ENCODE assay signal across 15 cellular contexts in genomic region chr11:61083601-61084147, GRCh38. TPM values are rescaled to one million over a fixed set of nuclear protein-coding genes. Genes with fewer than 3 reads are reported as not detected.
DNase-seq lines count a peak whose midpoint lies in the region; ATAC-seq and TF ChIP-seq lines count a peak whose summit lies in the region.
"Had no signal": no experiment of that assay in that cellular context is flagged by ENCODE, and none has a peak within 500 bp of the region (broad histone marks: within the 10 kb centered on the region; RNA-seq: fewer than 3 reads in every experiment).

No MANE protein-coding gene starts in this region.

- CTCF ChIA-PET in MCF 10A (lab: Yijun Ruan, JAX), result no interaction called here

- no peak overlapping the region for H3K4me3 ChIP-seq in left ventricle myocardium inferior
- no peak overlapping the region for H3K4me3 ChIP-seq in transverse colon
- no peak overlapping the region for H3K4me3 ChIP-seq in heart right ventricle
- H3K4me3 ChIP-seq: heart left ventricle had no signal

- H3K9me3 ChIP-seq in left ventricle myocardium inferior (replicated peaks) (no peaks in the 10 kb centered on the region), transverse colon (no peaks in the 10 kb centered on the region), heart right ventricle (no peaks in the 10 kb centered on the region)
- H3K9me3 ChIP-seq: heart left ventricle had no signal

- WGBS in transverse colon (ENCODE audit: low coverage in 1 of 2), 2 donors, result 77 to 82% methylated on average over 4 to 13 of the region's 13 CpGs
- 81 to 87% methylated on average over 13 of the region's 13 CpGs for WGBS in heart right ventricle, 2 donors

- TF ChIP-seq CTCF in left ventricle myocardium inferior (IDR thresholded peaks at IDR 0.05; ENCODE audit: borderline replicate concordance) (no peak), endothelial cell (IDR thresholded peaks at IDR 0.05; ENCODE audit: unreplicated experiment) (no peak), transverse colon (IDR thresholded peaks at IDR 0.05) (no peak), MCF 10A (IDR thresholded peaks at IDR 0.05; ENCODE audit: unreplicated experiment) (no peak), heart right ventricle (IDR thresholded peaks at IDR 0.05) (no peak)

- H3K27ac Mint-ChIP-seq in endothelial cell (ENCODE audit: unreplicated experiment) (peak overlapping the region; percentile 30), MCF 10A (ENCODE audit: low read depth, unreplicated experiment) (no peak overlapping the region)

- intact Hi-C loops in cardiac septum (cut with DNase I), result no loop called here
- intact Hi-C loops in left ventricle myocardium inferior (cut with micrococcal nuclease), result no loop called here
- intact Hi-C loops in transverse colon (cut with DNase I; ENCODE audit: low total_unique reads), result no loop called here
- intact Hi-C loops in MCF 10A (cut with micrococcal nuclease), result no loop called here
- intact Hi-C loops in heart right ventricle (cut with DNase I), result no loop called here

- H3K27ac ChIP-seq in left ventricle myocardium inferior (replicated peaks), result no peak overlapping the region
- H3K27ac ChIP-seq in transverse colon, result peak overlapping the region in 3 of 4 donors; percentile 14 to 41 (median 27)
- H3K27ac ChIP-seq in heart right ventricle, result peak overlapping the region in 1 of 10 donors; percentile 78

- BruUV-seq in MCF 10A (replicated peaks; lab: Mats Ljungman, UMichigan), result no TSS peak

- H3K27me3 ChIP-seq in left ventricle myocardium inferior (ENCODE audit: low read depth), result peaks cover 9% of the 10 kb centered on the region
- no peaks in the 10 kb centered on the region for H3K27me3 ChIP-seq in transverse colon
- H3K27me3 ChIP-seq in heart right ventricle, result peaks cover 0 to 20% (median 0%) of the 10 kb centered on the region in 7 donors

- H3K36me3 Mint-ChIP-seq in endothelial cell (ENCODE audit: low read depth, unreplicated experiment) (no peaks in the 10 kb centered on the region), MCF 10A (ENCODE audit: insufficient read depth, unreplicated experiment) (no peaks in the 10 kb centered on the region)

- in situ Hi-C loops in transverse colon (cut with MboI; ENCODE audit: low pct_ligation_motif_present in 1 of 4, low pct_unique_long_range_greater_than_20kb in 1 of 4, low sequenced_read_pairs in 3 of 4), result no loop called here

- TF ChIP-seq POLR2A in transverse colon (IDR thresholded peaks at IDR 0.05), result no peak

- H3K9me3 Mint-ChIP-seq in endothelial cell (ENCODE audit: unreplicated experiment) (no peaks in the 10 kb centered on the region), MCF 10A (ENCODE audit: unreplicated experiment) (no peaks in the 10 kb centered on the region)

- ATAC-seq in heart right ventricle, result no peak
- ATAC-seq: heart left ventricle had no signal

- POLR2A ChIA-PET in MCF 10A (lab: Yijun Ruan, JAX), result no interaction called here

- no peaks in the 10 kb centered on the region for H3K36me3 ChIP-seq in left ventricle myocardium inferior
- H3K36me3 ChIP-seq in transverse colon, result no peaks in the 10 kb centered on the region
- H3K36me3 ChIP-seq in heart right ventricle, result no peaks in the 10 kb centered on the region
- H3K36me3 ChIP-seq: heart left ventricle had no signal

- H3K4me1 Mint-ChIP-seq in endothelial cell (ENCODE audit: unreplicated experiment) (no peaks in the 10 kb centered on the region), MCF 10A (ENCODE audit: insufficient read depth, unreplicated experiment) (no peaks in the 10 kb centered on the region)

- H3K4me1 ChIP-seq in left ventricle myocardium inferior (no peaks in the 10 kb centered on the region), transverse colon (peaks cover 0 to 10% (median 2%) of the 10 kb centered on the region in 4 donors), heart right ventricle (peaks cover 0 to 6% (median 0%) of the 10 kb centered on the region in 9 donors)

- TF ChIP-seq EP300 in transverse colon (IDR thresholded peaks at IDR 0.05; ENCODE audit: low read depth), result no peak

- DNase-seq in cardiac septum (ENCODE audit: low spot score), result peak; percentile 44
- DNase-seq in left ventricle myocardium inferior, result no peak
- peak; percentile 76 for DNase-seq in activated T-cell treated with anti-CD3 and anti-CD28 coated beads, Interleukin-2, amount 50 U/mL, for 48 hours
- no peak for DNase-seq in endothelial cell (ENCODE audit: low spot score)
- DNase-seq in transverse colon, result no peak
- DNase-seq in MCF 10A (ENCODE audit: unreplicated experiment), result no peak
- no peak for DNase-seq in heart right ventricle
- no peak for DNase-seq in dermis blood vessel endothelial cell
- DNase-seq: amniotic stem cell, DND-41, heart left ventricle, NCI-H146, occipital lobe had no signal

- H3K4me3 Mint-ChIP-seq in endothelial cell (ENCODE audit: unreplicated experiment) (no peak overlapping the region), MCF 10A (ENCODE audit: unreplicated experiment) (no peak overlapping the region)

- H3K27me3 Mint-ChIP-seq in endothelial cell (ENCODE audit: unreplicated experiment) (peaks cover 6% of the 10 kb centered on the region), MCF 10A (ENCODE audit: insufficient read depth, unreplicated experiment) (no peaks in the 10 kb centered on the region)

RNA-seq across cellular contexts. Expression of gene CD5, which starts 18.6 kb away (rescaled TPM):
- total RNA-seq in cardiac septum (not detected), left ventricle myocardium inferior (0.30 TPM), endothelial cell (ENCODE audit: unreplicated experiment) (not detected), transverse colon (1 to 10 TPM in 3 of 4 donors, not detected in 1; 1.6 to 7.5 (median 3.7) TPM), MCF 10A (2022) (not detected in 2 replicates), heart right ventricle (1 to 10 TPM in 1 of 10 donors, under 1 TPM in 6, not detected in 3; 0.07 to 5.7 (median 0.38) TPM), dermis blood vessel endothelial cell (not detected in 2 replicates)
- polyA plus RNA-seq in heart right ventricle, result under 1 TPM in 1 of 2 donors, not detected in 1; 0.12 TPM
- total RNA-seq: HT-29, occipital lobe, temporal lobe had no signal

Comparison
In these comparisons a context has a peak if more than half of its experiments do, and no peak if none do; other contexts are left out.
1. DNase-seq: peak in cardiac septum (single experiment) and activated T-cell treated with anti-CD3 and anti-CD28 coated beads, Interleukin-2, amount 50 U/mL, for 48 hours (2 of 2); none in left ventricle myocardium inferior (single experiment), endothelial cell (single experiment), transverse colon (single experiment), MCF 10A (single experiment), heart right ventricle (0 of 2) and dermis blood vessel endothelial cell (single experiment).